In the genomic region with DNA sequence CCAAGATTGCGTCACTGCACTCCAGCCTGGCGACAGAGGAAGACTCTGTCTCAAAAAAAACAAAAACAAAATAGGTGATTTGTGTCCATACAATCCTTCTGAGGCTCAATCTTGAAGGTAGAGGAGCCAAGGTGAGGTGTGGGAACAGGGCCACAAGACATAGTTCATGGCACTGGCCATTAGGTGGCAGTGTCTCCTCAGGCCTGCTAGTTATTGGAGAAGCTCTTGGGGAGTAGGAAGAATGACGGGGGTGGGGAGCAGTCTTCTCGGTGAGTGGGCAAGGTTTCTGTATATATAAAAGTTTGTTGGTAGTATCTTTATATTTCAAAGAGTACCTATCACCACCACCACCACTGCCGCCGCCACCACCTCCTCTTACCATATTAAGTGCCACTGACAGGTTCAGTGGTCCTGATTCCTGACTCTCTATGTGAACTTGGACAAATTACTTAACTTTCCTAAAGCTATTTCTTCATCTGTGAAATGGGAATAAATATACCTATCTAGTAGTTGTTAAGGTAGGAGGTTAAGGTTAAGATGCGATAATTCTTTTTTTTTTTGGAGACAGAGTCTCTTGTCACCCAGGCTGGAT, we compare ENCODE assay signal across 7 cellular contexts. TPM values are rescaled to one million over a fixed set of nuclear protein-coding genes. Genes with fewer than 3 reads are reported as not detected.
DNase-seq lines count a peak whose midpoint lies in the region; ATAC-seq and TF ChIP-seq lines count a peak whose summit lies in the region.

No MANE protein-coding gene starts in this region.

- H4K20me1 ChIP-seq in IMR-90 (ENCODE audit: insufficient read depth, low read length), result peaks cover 45% of the 10 kb centered on the region

- peaks cover 21 to 62% of the 10 kb centered on the region in 2 experiments for H3K79me1 ChIP-seq in IMR-90 (ENCODE audit: low read depth in 1 of 2, low read length in 2 of 2)

- H3K4me3 ChIP-seq in GM12865 (ENCODE audit: low read depth, low read length) (no peak overlapping the region), IMR-90 (ENCODE audit: insufficient read depth, low read depth, low read length) (no peak overlapping the region), WERI-Rb-1 (ENCODE audit: low read depth, low read length) (no peak overlapping the region)

- H2AK5ac ChIP-seq in IMR-90 (ENCODE audit: low read depth, low read length), result peak overlapping the region; percentile 51; the same call in 1 of the 2 replicates

- CTCF ChIA-PET in IMR-90 (lab: Yijun Ruan, JAX) (interaction anchor here (0.7 to 1.4 kb wide), 11 partner anchors 9 to 186 kb away, joined by 3 to 5 read pairs (median 3); no protein-coding TSS in a partner anchor), MCF 10A (lab: Yijun Ruan, JAX) (interaction anchor here (0.6 to 7.1 kb wide), 27 partner anchors 9 to 1253 kb away, joined by 3 to 40 read pairs (median 4); no protein-coding TSS in a partner anchor)

- no peaks in the 10 kb centered on the region for H3K36me3 ChIP-seq in IMR-90 (ENCODE audit: control insufficient read depth, insufficient read depth, low read length)
- no peaks in the 10 kb centered on the region for H3K36me3 ChIP-seq in WERI-Rb-1

- H2BK15ac ChIP-seq in IMR-90 (ENCODE audit: low read depth, low read length), result no peak overlapping the region

- no peak for TF ChIP-seq POLR2A in IMR-90 (IDR thresholded peaks at IDR 0.05; ENCODE audit: low read depth, low read length)

- BruUV-seq in IMR-90 (replicated peaks; lab: Mats Ljungman, UMichigan) (no TSS peak), MCF 10A (replicated peaks; lab: Mats Ljungman, UMichigan) (no TSS peak)

- dilution Hi-C loops in IMR-90 (cut with HindIII; ENCODE audit: low sequenced_read_pairs, unreplicated experiment), result no loop called here

- peaks cover 32% of the 10 kb centered on the region for H3K4me1 Mint-ChIP-seq in MCF 10A (ENCODE audit: insufficient read depth, unreplicated experiment)

- H2AK9ac ChIP-seq in IMR-90 (replicated peaks; ENCODE audit: low read depth, low read length, poor library complexity), result peak overlapping the region; percentile 15

- no peak overlapping the region for H3K18ac ChIP-seq in IMR-90 (ENCODE audit: low read depth, low read length)

- H2BK5ac ChIP-seq in IMR-90 (ENCODE audit: low read depth, low read length, poor library complexity, severe bottlenecking), result no peak overlapping the region

- no peak overlapping the region for H3K23ac ChIP-seq in IMR-90 (ENCODE audit: low read depth, low read length)

- H3K27ac ChIP-seq in IMR-90 (ENCODE audit: insufficient read depth, low read length), result no peak overlapping the region
- H3K27ac ChIP-seq in WERI-Rb-1, result no peak overlapping the region

- H3K4me2 ChIP-seq in IMR-90 (ENCODE audit: low read depth, low read length), result no peak overlapping the region

- peak; percentile 82 for TF ChIP-seq RAD21 in IMR-90 (IDR thresholded peaks at IDR 0.05; ENCODE audit: low read length)

- no peak overlapping the region for H3K4me3 Mint-ChIP-seq in MCF 10A (ENCODE audit: unreplicated experiment)

- no peak overlapping the region for H4K5ac ChIP-seq in IMR-90 (ENCODE audit: low read depth, low read length)

- no peak overlapping the region for H2AFZ ChIP-seq in IMR-90 (replicated peaks; ENCODE audit: low read length, poor library complexity)

- H3K27ac Mint-ChIP-seq in MCF 10A (ENCODE audit: low read depth, unreplicated experiment), result no peak overlapping the region

- no peak overlapping the region for H3K56ac ChIP-seq in IMR-90 (ENCODE audit: extremely low read depth, insufficient read depth, low read length)

- no peak overlapping the region for H2BK20ac ChIP-seq in IMR-90 (ENCODE audit: low read depth, low read length)

- no peak overlapping the region for H4K8ac ChIP-seq in IMR-90 (ENCODE audit: low read depth in 2 of 2, low read length in 2 of 2)

- POLR2A ChIA-PET in IMR-90 (lab: Charles Lee; ENCODE audit: unreplicated experiment) (no interaction called here), MCF 10A (lab: Yijun Ruan, JAX) (interaction anchor here (0.6 kb wide), 1 partner anchor 213 kb away, joined by 4 read pairs; the partner anchor contains the start of gene GHITM)

- peak; percentile 93 for ATAC-seq in GM21576 (IDR thresholded peaks at IDR 0.05; ENCODE audit: unreplicated experiment)
- ATAC-seq in IMR-90 (ENCODE audit: low read depth), result peak; percentile 75

- no peak overlapping the region for H3K14ac ChIP-seq in IMR-90 (replicated peaks; ENCODE audit: low read depth, low read length)

- H4K91ac ChIP-seq in IMR-90 (ENCODE audit: insufficient read depth, low read depth, low read length), result no peak overlapping the region

- H3K27me3 ChIP-seq in IMR-90 (ENCODE audit: control insufficient read depth, insufficient read depth, low read length) (no peaks in the 10 kb centered on the region), WERI-Rb-1 (ENCODE audit: insufficient read depth, low read depth, severe bottlenecking) (no peaks in the 10 kb centered on the region)

- H2BK120ac ChIP-seq in IMR-90 (ENCODE audit: low read depth, low read length), result no peak overlapping the region

- H3K4me1 ChIP-seq in IMR-90 (ENCODE audit: control insufficient read depth, insufficient read depth, low read length), result peaks cover 12% of the 10 kb centered on the region

- no peaks in the 10 kb centered on the region for H3K9me3 Mint-ChIP-seq in MCF 10A (ENCODE audit: unreplicated experiment)

- peak; percentile 91 for TF ChIP-seq CTCF in GM12865 (IDR thresholded peaks at IDR 0.05; ENCODE audit: insufficient read depth, low read depth, low read length, missing control alignments)
- peak; percentile 74 for TF ChIP-seq CTCF in IMR-90 (conservative IDR thresholded peaks at IDR 0.05; ENCODE audit: low read depth, low read length)
- peak; percentile 84 for TF ChIP-seq CTCF in WERI-Rb-1 (IDR thresholded peaks at IDR 0.05; ENCODE audit: low read depth, low read length)
- peak; percentile 67 for TF ChIP-seq CTCF in MCF 10A (IDR thresholded peaks at IDR 0.05; ENCODE audit: unreplicated experiment)

- H3K9ac ChIP-seq in IMR-90 (ENCODE audit: low read depth, low read length), result no peak overlapping the region

- intact Hi-C loops in IMR-90 (cut with micrococcal nuclease), result loop anchor here (1.0 to 2.0 kb wide), 2 partner anchors 88 to 185 kb away; no protein-coding TSS in a partner anchor
- intact Hi-C loops in MCF 10A (cut with micrococcal nuclease), result loop anchor here (1.0 kb wide), 1 partner anchor 185 kb away; no protein-coding TSS in a partner anchor

- H3K9me3 ChIP-seq in IMR-90 (ENCODE audit: control insufficient read depth, insufficient read depth, low read length) (no peaks in the 10 kb centered on the region), WERI-Rb-1 (ENCODE audit: severe bottlenecking) (peaks cover 3% of the 10 kb centered on the region)

- no peaks in the 10 kb centered on the region for H3K27me3 Mint-ChIP-seq in MCF 10A (ENCODE audit: insufficient read depth, unreplicated experiment)

- H3K36me3 Mint-ChIP-seq in MCF 10A (ENCODE audit: insufficient read depth, unreplicated experiment), result no peaks in the 10 kb centered on the region

- WGBS in IMR-90 (ENCODE audit: extremely low coverage in 2 of 2, insufficient read length in 1 of 2), 2 experiments, result no CpG with 5 or more reads among the region's 7 CpGs

- in situ Hi-C loops in IMR-90 (cut with MboI; ENCODE audit: low sequenced_read_pairs), result no loop called here

- H3K4ac ChIP-seq in IMR-90 (ENCODE audit: low read depth, low read length), result no peak overlapping the region

- DNase-seq in GM12865 (ENCODE audit: low read depth) (peak; percentile 66), IMR-90 (peak; percentile 72), WERI-Rb-1 (peak; percentile 71), MCF 10A (ENCODE audit: unreplicated experiment) (peak; percentile 77), kidney tubule cell (ENCODE audit: low spot score) (peak; percentile 59)
- DNase-seq in stimulated activated CD4-positive, alpha-beta T cell treated with anti-CD3 and anti-CD28 coated beads, TNF-alpha, amount 100 ng/mL, for 48 hours (ENCODE audit: low read depth in 3 of 3), result peak; percentile 45 to 53 (median 46)

- peaks cover 10% of the 10 kb centered on the region for H3K9me1 ChIP-seq in IMR-90 (ENCODE audit: insufficient read depth, low read length)

TF ChIP-seq in IMR-90, 13 proteins besides CTCF, POLR2A, EP300 and RAD21:
- TF ChIP-seq SMC3 (IDR thresholded peaks at IDR 0.05; ENCODE audit: low read depth, low read length) (peak; percentile 59), FOS (IDR thresholded peaks at IDR 0.05; ENCODE audit: low read depth, low read length) (no peak)

RNA-seq across cellular contexts. Expression of gene CCSER2, which starts 24.0 kb away (rescaled TPM):
- total RNA-seq in IMR-90 (2012; rRNA removed), result 27.8 and 31.7 TPM in 2 replicates
- polyA plus RNA-seq in IMR-90 (2012; rRNA removed), result 18.0 and 20.4 TPM in 2 replicates
- 3.7 and 4.3 TPM in 2 replicates for polyA plus RNA-seq in IMR-90 (2012; cell fraction: cytosol; rRNA removed)
- 4.0 and 33.3 TPM in 2 replicates for polyA plus RNA-seq in IMR-90 (2012; cell fraction: nucleus; rRNA removed; ENCODE audit: low replicate concordance)
- 62.2 and 70.0 TPM in 2 replicates for total RNA-seq in MCF 10A (2022)
